ENCODE assay signal across 11 cellular contexts in the genomic region with DNA sequence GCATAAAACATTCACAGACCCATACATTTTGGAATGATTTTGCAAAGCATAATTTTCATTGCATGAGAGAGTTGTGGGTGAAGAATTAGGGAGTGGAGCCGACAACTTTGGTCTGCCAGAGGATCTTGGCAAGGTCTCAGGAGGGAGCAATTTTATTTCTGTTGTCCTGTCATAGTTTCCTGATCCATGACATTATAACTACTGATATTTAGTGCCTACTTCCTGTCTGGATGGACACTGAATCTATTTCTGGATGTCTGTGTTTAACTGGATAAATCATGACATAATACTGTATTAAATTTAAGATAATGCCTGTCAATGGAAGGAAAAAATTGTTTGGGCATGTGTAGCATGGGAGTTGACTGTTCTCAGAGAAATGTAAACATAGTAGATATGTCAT. TPM values are rescaled to one million over a fixed set of nuclear protein-coding genes. Genes with fewer than 3 reads are reported as not detected.
DNase-seq lines count a peak whose midpoint lies in the region; ATAC-seq and TF ChIP-seq lines count a peak whose summit lies in the region.
"Had no signal": no experiment of that assay in that cellular context is flagged by ENCODE, and none has a peak within 500 bp of the region (broad histone marks: within the 10 kb centered on the region; RNA-seq: fewer than 3 reads in every experiment).

No MANE protein-coding gene starts in this region.

- H4K20me1 ChIP-seq in BLaER1, result peaks cover 40% of the 10 kb centered on the region

- TF ChIP-seq CTCF in GM10248 (IDR thresholded peaks at IDR 0.05; ENCODE audit: control extremely low read depth, extremely low read depth, low read depth, missing control alignments), result no peak

- CTCF ChIA-PET in GM10248 (lab: Yijun Ruan, JAX), result interaction anchor here (2.5 to 4.4 kb wide), 2 partner anchors 8 to 355 kb away, joined by 11 to 32 read pairs; no protein-coding TSS in a partner anchor

- H3K9me3 Mint-ChIP-seq in activated naive CD4-positive, alpha-beta T cell treated with anti-CD3 and anti-CD28 coated beads, Interleukin-2, amount 50 U/mL, for 72 hours, result no peaks in the 10 kb centered on the region

- peaks cover 27 to 48% of the 10 kb centered on the region in 2 donors for H3K36me3 Mint-ChIP-seq in activated naive CD4-positive, alpha-beta T cell treated with anti-CD3 and anti-CD28 coated beads, Interleukin-2, amount 50 U/mL, for 72 hours

- peaks cover 46% of the 10 kb centered on the region for H3K4me1 ChIP-seq in BLaER1
- H3K4me1 ChIP-seq in HAP-1, result peaks cover 25% of the 10 kb centered on the region
- H3K4me1 ChIP-seq in muscle layer of duodenum (ENCODE audit: control insufficient read depth in 1 of 2, insufficient read depth in 2 of 2, low read length in 2 of 2), result peaks cover 0 to 24% of the 10 kb centered on the region in 2 donors

- H3K9me3 ChIP-seq in BLaER1 (no peaks in the 10 kb centered on the region), HAP-1 (no peaks in the 10 kb centered on the region), muscle layer of duodenum (ENCODE audit: control insufficient read depth in 1 of 2, low read length in 2 of 2) (no peaks in the 10 kb centered on the region)

- POLR2A ChIA-PET in GM10248 (lab: Yijun Ruan, JAX), result no interaction called here

- no peak for ATAC-seq in activated naive CD4-positive, alpha-beta T cell treated with anti-CD3 and anti-CD28 coated beads, Interleukin-2, amount 50 U/mL, for 72 hours
- ATAC-seq in GM18870 (IDR thresholded peaks at IDR 0.05; ENCODE audit: unreplicated experiment), result no peak

- peaks cover 34% of the 10 kb centered on the region for H3K36me3 ChIP-seq in BLaER1
- H3K36me3 ChIP-seq in HAP-1 (replicated peaks), result no peaks in the 10 kb centered on the region
- no peaks in the 10 kb centered on the region for H3K36me3 ChIP-seq in muscle layer of duodenum (ENCODE audit: control insufficient read depth in 1 of 2, insufficient read depth in 2 of 2, low read length in 2 of 2)

- H3K27ac ChIP-seq in BLaER1, result peak overlapping the region; percentile 99
- H3K27ac ChIP-seq in muscle layer of duodenum (ENCODE audit: low read length), result peak overlapping the region; percentile 80

- peak overlapping the region; percentile 95 for H3K4me2 ChIP-seq in BLaER1

- DNase-seq in HAP-1 (ENCODE audit: low spot score in 2 of 2), result no peak
- DNase-seq in activated naive CD4-positive, alpha-beta T cell treated with anti-CD3 and anti-CD28 coated beads, Interleukin-2, amount 50 U/mL, for 72 hours (ENCODE audit: low spot score in 2 of 2), result no peak
- no peak for DNase-seq in GM10248 (ENCODE audit: extremely low spot score)
- DNase-seq in T1000 (lab: John Stamatoyannopoulos, UW), result no peak
- DNase-seq in AG08396 (ENCODE audit: low spot score), result no peak
- DNase-seq: caudate nucleus, NCI-H2171, retina had no signal

- peak overlapping the region; percentile 3 to 91 for H3K27ac Mint-ChIP-seq in activated naive CD4-positive, alpha-beta T cell treated with anti-CD3 and anti-CD28 coated beads, Interleukin-2, amount 50 U/mL, for 72 hours

- H3K4me3 ChIP-seq in BLaER1, result peak overlapping the region; percentile 82
- peak overlapping the region; percentile 54 for H3K4me3 ChIP-seq in HAP-1
- peak overlapping the region in 1 of 2 donors; percentile 63 for H3K4me3 ChIP-seq in muscle layer of duodenum (ENCODE audit: low read depth in 1 of 2, low read length in 2 of 2)

- in situ Hi-C loops in HAP-1 (cut with MboI; ENCODE audit: low sequenced_read_pairs), result loop anchor here (25.0 kb wide), 1 partner anchor 347 kb away; no protein-coding TSS in a partner anchor

- no peaks in the 10 kb centered on the region for H3K27me3 ChIP-seq in BLaER1
- no peaks in the 10 kb centered on the region for H3K27me3 ChIP-seq in HAP-1 (ENCODE audit: low read depth)
- no peaks in the 10 kb centered on the region for H3K27me3 ChIP-seq in muscle layer of duodenum (ENCODE audit: low read depth, low read length)

- H3K9ac ChIP-seq in BLaER1, result peak overlapping the region; percentile 99

RNA-seq across cellular contexts. Expression of gene ITGA4, which starts 2.5 kb away (rescaled TPM):
- total RNA-seq in activated naive CD4-positive, alpha-beta T cell treated with anti-CD3 and anti-CD28 coated beads, Interleukin-2, amount 50 U/mL, for 72 hours, result 10 to 100 TPM; 27.2 to 62.3 TPM
